In genomic region chr2:120441744-120442471, GRCh38 we compare ENCODE assay signal across 8 cellular contexts.
DNase-seq lines count a peak whose midpoint lies in the region; ATAC-seq, FAIRE-seq and TF ChIP-seq lines count a peak whose summit lies in the region.

No MANE protein-coding gene starts in this region.

- peaks cover 21% of the 10 kb centered on the region for H4K20me1 ChIP-seq in neural progenitor cell (ENCODE audit: low read depth)

- peak overlapping the region; percentile 50 for H3K4me3 ChIP-seq in neural progenitor cell

- peaks cover 20% of the 10 kb centered on the region for H3K4me1 Mint-ChIP-seq in neural progenitor cell

- H3K27me3 ChIP-seq in neural progenitor cell: peaks cover 99% of the 10 kb centered on the region

- FAIRE-seq in frontal cortex (lab: Jason Lieb, UNC): no peak

- in situ Hi-C loops in G401 (cut with HindIII; ENCODE audit: low sequenced_read_pairs): no loop called here

- TF ChIP-seq CTCF in neural progenitor cell (IDR thresholded peaks at IDR 0.05): peak; percentile 4

- H3K9me3 Mint-ChIP-seq in neural progenitor cell: no peaks in the 10 kb centered on the region

- DNase-seq in G401 (ENCODE audit: low spot score) (peak; percentile 15), RPMI7951 (ENCODE audit: low read depth) (peak; percentile 25), frontal cortex (ENCODE audit: low spot score in 2 of 2) (peak; percentile 84 to 87), neural progenitor cell (ENCODE audit: low spot score) (peak; percentile 85), NCI-H2227 treated with DMSO at 0.1 percent for 48 hours (lab: John Stamatoyannopoulos, UW) (no peak)
- no peak for DNase-seq in activated CD4-positive, alpha-beta T cell treated with anti-CD3 and anti-CD28 coated beads, Interleukin-2, amount 50 U/mL, for 1 hour

- no peaks in the 10 kb centered on the region for H3K36me3 Mint-ChIP-seq in neural progenitor cell

- H3K9me3 ChIP-seq in neural progenitor cell (ENCODE audit: low read depth): no peaks in the 10 kb centered on the region

- no peak overlapping the region for H3K27ac ChIP-seq in neural progenitor cell

- peaks cover 76% of the 10 kb centered on the region for H3K27me3 Mint-ChIP-seq in neural progenitor cell (ENCODE audit: insufficient read depth, low read depth)

- H3K4me1 ChIP-seq in neural progenitor cell: peaks cover 24% of the 10 kb centered on the region

- no peaks in the 10 kb centered on the region for H3K79me2 ChIP-seq in neural progenitor cell (ENCODE audit: low read depth)

- H3K9ac ChIP-seq in neural progenitor cell: no peak overlapping the region

- no peaks in the 10 kb centered on the region for H3K36me3 ChIP-seq in neural progenitor cell

- peaks cover 21% of the 10 kb centered on the region for H3F3A ChIP-seq in neural progenitor cell (ENCODE audit: low read depth)

- ATAC-seq in activated CD4-positive, CD25-positive, alpha-beta regulatory T cell treated with anti-CD3 and anti-CD28 coated beads, Interleukin-2, amount 50 U/mL, for 24 hours: no peak
- no peak for ATAC-seq in HG02852 (IDR thresholded peaks at IDR 0.05; ENCODE audit: unreplicated experiment)

- H3K4me2 ChIP-seq in neural progenitor cell: peak overlapping the region; percentile 86

- H2AFZ ChIP-seq in neural progenitor cell (replicated peaks): peak overlapping the region; percentile 52

- no peak overlapping the region for H3K27ac Mint-ChIP-seq in neural progenitor cell

- peak overlapping the region; percentile 79 for H3K4me3 Mint-ChIP-seq in neural progenitor cell

Comparison
In these comparisons a context has a peak if more than half of its experiments do, and no peak if none do; other contexts are left out.
1. DNase-seq: peak in G401 (single experiment), RPMI7951 (single experiment), frontal cortex (2 of 2) and neural progenitor cell (single experiment); none in NCI-H2227 treated with DMSO at 0.1 percent for 48 hours (single experiment) and activated CD4-positive, alpha-beta T cell treated with anti-CD3 and anti-CD28 coated beads, Interleukin-2, amount 50 U/mL, for 1 hour (single experiment).